12 cellular contexts compared by ENCODE assay signal in genomic region chr6:84466521-84466920, GRCh38.
DNase-seq lines count a peak whose midpoint lies in the region; ATAC-seq, FAIRE-seq and TF ChIP-seq lines count a peak whose summit lies in the region.
"Had no signal": no experiment of that assay in that cellular context is flagged by ENCODE, and none has a peak within 500 bp of the region (broad histone marks: within the 10 kb centered on the region; RNA-seq: fewer than 3 reads in every experiment).

No MANE protein-coding gene starts in this region.

- H3K9me2 ChIP-seq in HCT116 (ENCODE audit: insufficient read depth) (no peaks in the 10 kb centered on the region), hepatocyte (replicated peaks; ENCODE audit: insufficient read depth) (no peaks in the 10 kb centered on the region)

- H3K36me3 ChIP-seq in HCT116 (ENCODE audit: control insufficient read depth in 1 of 2, insufficient read depth in 2 of 2, low read length in 2 of 2) = no peaks in the 10 kb centered on the region
- H3K36me3 ChIP-seq in hepatocyte (replicated peaks; ENCODE audit: insufficient read depth, low read depth) = no peaks in the 10 kb centered on the region

- H2AFZ ChIP-seq in HCT116 (ENCODE audit: low read depth, low read length, poor library complexity, severe bottlenecking) (no peak overlapping the region), hepatocyte (no peak overlapping the region)

- POLR2A ChIA-PET in A549 (lab: Yijun Ruan, JAX) = no interaction called here
- POLR2A ChIA-PET in HCT116 (lab: Charles Lee) = no interaction called here

- ATAC-seq in A549 (peak; percentile 96 to 97), HCT116 (peak; percentile 76), HG02884 (IDR thresholded peaks at IDR 0.05; ENCODE audit: unreplicated experiment) (no peak), HG02973 (IDR thresholded peaks at IDR 0.05; ENCODE audit: unreplicated experiment) (no peak)
- ATAC-seq: body of pancreas, sciatic nerve had no signal

- TF ChIP-seq RAD21 in A549 (conservative IDR thresholded peaks at IDR 0.05 in 1 of 2, IDR thresholded peaks at IDR 0.05 in 1 of 2) (0 out of 5 replicates have a peak, but pooled peaks of 1 of the 2 experiments have one; percentile 18), HCT116 (IDR thresholded peaks at IDR 0.05; ENCODE audit: low read depth) (no peak)

- TF ChIP-seq CTCF in A549 (IDR thresholded peaks at IDR 0.05) (no peak), HCT116 (IDR thresholded peaks at IDR 0.05 in 2 of 3, conservative IDR thresholded peaks at IDR 0.05 in 1 of 3; ENCODE audit: borderline replicate concordance in 1 of 3, insufficient read depth in 1 of 3, low read depth in 2 of 3, low read length in 2 of 3) (no peak), hepatocyte (IDR thresholded peaks at IDR 0.05; ENCODE audit: poor library complexity) (no peak)

- TF ChIP-seq EP300 in A549 (IDR thresholded peaks at IDR 0.05) = no peak

- FAIRE-seq in A549 (lab: Jason Lieb, UNC) (no peak), GM12892 (lab: Jason Lieb, UNC) (no peak)

- H3K9ac ChIP-seq in HCT116 (ENCODE audit: low read length) = no peak overlapping the region

- DNase-seq in A549 (ENCODE audit: low read depth in 1 of 2, low spot score in 1 of 2) = peak; percentile 35 to 78
- peak; percentile 16 for DNase-seq in HCT116 (ENCODE audit: low read depth, low spot score)
- DNase-seq in amniotic epithelial cell (ENCODE audit: low read depth) = peak; percentile 57
- DNase-seq in hepatocyte (ENCODE audit: low spot score) = peak; percentile 25
- no peak for DNase-seq in COR-L47 (lab: John Stamatoyannopoulos, UW)
- no peak for DNase-seq in GM12892 (ENCODE audit: insufficient read length)
- DNase-seq: activated T-cell treated with anti-CD3 and anti-CD28 coated beads for 4 hours, NCI-H1694 had no signal

- H3K9me3 ChIP-seq in A549 (no peaks in the 10 kb centered on the region), HCT116 (ENCODE audit: control insufficient read depth in 1 of 2, insufficient read depth in 1 of 2, low read depth in 1 of 2, low read length in 2 of 2) (no peaks in the 10 kb centered on the region), hepatocyte (ENCODE audit: low read depth) (no peaks in the 10 kb centered on the region)
- H3K9me3 ChIP-seq: body of pancreas had no signal

- no TSS peak for BruUV-seq in HCT116 (replicated peaks; lab: Mats Ljungman, UMichigan)

- H3K4me1 ChIP-seq in A549 = peaks cover 36% of the 10 kb centered on the region
- H3K4me1 ChIP-seq in HCT116 (ENCODE audit: control insufficient read depth in 1 of 2, insufficient read depth in 2 of 2, low read length in 2 of 2) = peaks cover 0 to 6% of the 10 kb centered on the region in 2 experiments; a peak in 1 of 4 replicates
- H3K4me1 ChIP-seq in hepatocyte (ENCODE audit: insufficient read depth) = no peaks in the 10 kb centered on the region
- H3K4me1 ChIP-seq: body of pancreas had no signal

- TF ChIP-seq POLR2A in A549 (IDR thresholded peaks at IDR 0.05; ENCODE audit: low read length) (no peak), HCT116 (IDR thresholded peaks at IDR 0.05; ENCODE audit: borderline replicate concordance, extremely low read depth, insufficient read depth, insufficient read length) (no peak), GM12892 (IDR thresholded peaks at IDR 0.05; ENCODE audit: low read depth, low read length) (no peak)

- H3K27me3 ChIP-seq in HCT116 (ENCODE audit: insufficient read depth, low read length) (no peaks in the 10 kb centered on the region), hepatocyte (no peaks in the 10 kb centered on the region)
- H3K27me3 ChIP-seq: body of pancreas had no signal

- H3K79me2 ChIP-seq in HCT116 (ENCODE audit: insufficient read depth, low read length) (no peaks in the 10 kb centered on the region), hepatocyte (no peaks in the 10 kb centered on the region)

- intact Hi-C loops in HCT116 (cut with micrococcal nuclease) = no loop called here

- RAD21 ChIA-PET in HCT116 (lab: Charles Lee; ENCODE audit: low non-redundant PET in 1 of 2, low total read pairs in 2 of 2, uncharacterized antibody in 2 of 2, unreplicated experiment in 2 of 2) = no interaction called here

- 0% methylated on average over 4 of the region's 4 CpGs for WGBS in A549 (ENCODE audit: missing lambda C conversion rate)
- 27% methylated on average over 4 of the region's 4 CpGs for WGBS in hepatocyte (ENCODE audit: low lambda C conversion rate, missing lambda C conversion rate)

- CTCF ChIA-PET in A549 (lab: Yijun Ruan, JAX) = interaction anchor here (0.6 to 1.7 kb wide), 2 partner anchors 44 to 63 kb away, joined by 3 to 4 read pairs; no protein-coding TSS in a partner anchor
- CTCF ChIA-PET in HCT116 (lab: Charles Lee) = no interaction called here

- H3K27ac ChIP-seq in A549 (peak overlapping the region; percentile 61 to 73), HCT116 (ENCODE audit: low read depth, low read length) (no peak overlapping the region), hepatocyte (no peak overlapping the region)
- H3K27ac ChIP-seq: body of pancreas had no signal

- H4K20me1 ChIP-seq in HCT116 (ENCODE audit: insufficient read depth) (no peaks in the 10 kb centered on the region), hepatocyte (ENCODE audit: insufficient read depth, poor library complexity, severe bottlenecking) (no peaks in the 10 kb centered on the region)

- H3K4me3 ChIP-seq in A549 (0 out of 3 replicates have a peak overlapping the region, but pooled peaks have one; percentile 4), HCT116 (replicated peaks in 1 of 2; ENCODE audit: low read depth in 1 of 2, low read length in 2 of 2) (no peak overlapping the region), hepatocyte (no peak overlapping the region)
- H3K4me3 ChIP-seq: body of pancreas had no signal

- peak overlapping the region; percentile 75 for H3K4me2 ChIP-seq in A549
- H3K4me2 ChIP-seq in HCT116 (ENCODE audit: low read length) = peak overlapping the region; percentile 24
- no peak overlapping the region for H3K4me2 ChIP-seq in hepatocyte

TF ChIP-seq in A549, 52 proteins besides CTCF, POLR2A, EP300 and RAD21:
- TF ChIP-seq FOSL2 (IDR thresholded peaks at IDR 0.05) (peak; percentile 37; the same call in 1 of the 2 replicates), FOSL2 (CRISPR knock-in tag; IDR thresholded peaks at IDR 0.05) (peak; percentile 67), MAX (IDR thresholded peaks at IDR 0.05) (peak; percentile 41; the same call in 1 of the 2 replicates), GATA3 (IDR thresholded peaks at IDR 0.05; ENCODE audit: borderline replicate concordance) (peak; percentile 65), CEBPB (IDR thresholded peaks at IDR 0.05) (no peak), JUNB (IDR thresholded peaks at IDR 0.05) (peak; percentile 44; the same call in 1 of the 2 replicates), SMC3 (IDR thresholded peaks at IDR 0.05) (0 out of 3 replicates have a peak, but pooled peaks have one; percentile 19)

TF ChIP-seq in HCT116, 20 proteins besides CTCF, POLR2A, EP300 and RAD21:
- TF ChIP-seq FOSL1 (IDR thresholded peaks at IDR 0.05; ENCODE audit: low read depth) (peak; percentile 26; the same call in 1 of the 2 replicates), MAX (IDR thresholded peaks at IDR 0.05) (no peak), ZBTB33 (IDR thresholded peaks at IDR 0.05; ENCODE audit: extremely low read depth, insufficient replicate concordance, low read length) (no peak), REST (IDR thresholded peaks at IDR 0.05; ENCODE audit: low read depth) (no peak), JUND (IDR thresholded peaks at IDR 0.05) (peak; percentile 12; the same call in 1 of the 2 replicates)

Comparison
In these comparisons a context has a peak if more than half of its experiments do, and no peak if none do; other contexts are left out.
1. ATAC-seq: peak in A549 (2 of 2) and HCT116 (single experiment); none in HG02884 (single experiment) and HG02973 (single experiment).
2. DNase-seq: peak in A549 (2 of 2), HCT116 (single experiment), amniotic epithelial cell (single experiment) and hepatocyte (single experiment); none in COR-L47 (single experiment) and GM12892 (single experiment).
3. H3K27ac ChIP-seq: peak in A549 (2 of 2); none in HCT116 (single experiment) and hepatocyte (single experiment).
4. Of the 6 proteins assayed by ChIP-seq in both A549 and HCT116: peak only in A549: MAX; only in HCT116: none; in both: none; in neither: 4; mixed calls (peak in some experiments, not most) for 1.